ENCODE assay signal across 11 cellular contexts in the genomic region with DNA sequence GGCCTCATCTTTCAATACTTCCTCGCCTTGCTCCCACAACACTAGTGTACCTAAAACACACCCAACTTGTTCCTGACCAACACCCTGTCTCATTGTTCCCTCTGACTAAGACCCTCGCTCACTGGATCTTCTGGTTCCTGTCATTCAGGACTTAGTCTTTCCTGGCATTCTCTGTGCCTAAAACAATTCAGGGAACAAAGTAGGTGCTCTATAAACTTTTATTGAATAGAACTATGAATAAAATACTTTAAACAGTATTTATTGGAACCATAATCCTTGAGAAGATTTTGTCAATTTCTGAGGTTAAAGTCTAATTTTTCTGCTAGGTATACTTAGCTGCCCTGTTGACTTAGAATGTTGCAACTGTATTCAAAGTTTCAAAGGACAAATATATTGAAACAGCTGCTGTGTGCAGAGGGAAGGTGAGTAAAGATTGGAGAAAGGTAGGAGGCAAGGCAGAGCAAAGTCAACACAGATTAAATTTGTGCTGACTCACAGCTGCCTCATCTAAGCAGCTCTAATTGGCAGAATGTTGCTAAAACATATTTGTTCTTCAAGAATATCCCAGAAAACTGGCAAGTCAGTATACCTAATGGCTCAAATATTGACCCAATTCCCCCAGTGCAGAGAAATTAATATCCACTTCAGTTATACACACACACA. TPM values are rescaled to one million over a fixed set of nuclear protein-coding genes. Genes with fewer than 3 reads are reported as not detected.
A peak's percentile ranks its signal among the peaks of the same experiment; 100 is the strongest.
DNase-seq lines count a peak whose midpoint lies in the region; ATAC-seq and TF ChIP-seq lines count a peak whose summit lies in the region.
"Had no signal": no experiment of that assay in that cellular context is flagged by ENCODE, and none has a peak within 500 bp of the region (broad histone marks: within the 10 kb centered on the region; RNA-seq: fewer than 3 reads in every experiment).

No MANE protein-coding gene starts in this region.

- 96 to 98% methylated on average over 2 of the region's 2 CpGs for WGBS in GM23248 (ENCODE audit: low coverage in 1 of 2, low lambda C conversion rate in 2 of 2, missing lambda C conversion rate in 2 of 2), 2 experiments
- 86 to 98% methylated on average over 2 of the region's 2 CpGs for WGBS in endodermal cell (ENCODE audit: insufficient coverage in 1 of 2, insufficient read length in 1 of 2), 2 experiments
- WGBS in spleen, 5 donors: 77 to 90% (median 86%) methylated on average over 2 of the region's 2 CpGs

- peaks cover 35% of the 10 kb centered on the region for H3K4me1 ChIP-seq in GM23248 (ENCODE audit: insufficient read depth)
- peaks cover 15% of the 10 kb centered on the region for H3K4me1 ChIP-seq in endodermal cell (ENCODE audit: control insufficient read depth, insufficient read depth, low read length)
- H3K4me1 ChIP-seq in spleen: no peaks in the 10 kb centered on the region
- H3K4me1 ChIP-seq: psoas muscle had no signal

- H3K4me2 ChIP-seq in GM23248 (ENCODE audit: unreplicated experiment): peak overlapping the region; percentile 22

- peak; percentile 74 for DNase-seq in GM23248
- DNase-seq in NCI-H510A (lab: John Stamatoyannopoulos, UW): peak; percentile 88
- no peak for DNase-seq in endodermal cell
- no peak for DNase-seq in omental fat pad (ENCODE audit: low spot score)
- DNase-seq in spleen: no peak
- DNase-seq in posterior cingulate gyrus: no peak
- no peak for DNase-seq in 8988T
- DNase-seq: KG1, psoas muscle had no signal

- TF ChIP-seq CTCF in endodermal cell (conservative IDR thresholded peaks at IDR 0.05) (no peak), omental fat pad (IDR thresholded peaks at IDR 0.05) (no peak), spleen (IDR thresholded peaks at IDR 0.05 in 8 of 11, conservative IDR thresholded peaks at IDR 0.05 in 3 of 11) (no peak)

- H3K9me3 Mint-ChIP-seq in endodermal cell: no peaks in the 10 kb centered on the region
- H3K9me3 Mint-ChIP-seq: central memory CD8-positive, alpha-beta T cell had no signal

- TF ChIP-seq POLR2A in spleen (IDR thresholded peaks at IDR 0.05): no peak

- H3K9me2 ChIP-seq in GM23248 (ENCODE audit: insufficient read depth): no peaks in the 10 kb centered on the region

- peak overlapping the region; percentile 53 for H3K27ac ChIP-seq in GM23248
- H3K27ac ChIP-seq in endodermal cell (ENCODE audit: low read depth, low read length): no peak overlapping the region
- H3K27ac ChIP-seq in spleen: no peak overlapping the region
- H3K27ac ChIP-seq: psoas muscle had no signal

- H3F3A ChIP-seq in GM23248 (ENCODE audit: insufficient read depth): peaks cover 25% of the 10 kb centered on the region

- H2AFZ ChIP-seq in GM23248: no peak overlapping the region

- intact Hi-C loops in spleen (cut with DNase I; ENCODE audit: low total_unique reads) (no loop called here), posterior cingulate gyrus (cut with DNase I) (no loop called here)

- H3K27me3 ChIP-seq in GM23248 (replicated peaks; ENCODE audit: insufficient read depth) (no peaks in the 10 kb centered on the region), endodermal cell (ENCODE audit: control insufficient read depth, insufficient read depth, low read length, poor library complexity, severe bottlenecking) (no peaks in the 10 kb centered on the region), spleen (replicated peaks in 1 of 7) (no peaks in the 10 kb centered on the region)

- H3K9me3 ChIP-seq in GM23248 (ENCODE audit: low read depth): no peaks in the 10 kb centered on the region
- H3K9me3 ChIP-seq in endodermal cell (ENCODE audit: control insufficient read depth, low read length): no peaks in the 10 kb centered on the region
- H3K9me3 ChIP-seq in spleen: no peaks in the 10 kb centered on the region
- H3K9me3 ChIP-seq: psoas muscle had no signal

- H3K36me3 ChIP-seq in GM23248 (ENCODE audit: low read depth) (no peaks in the 10 kb centered on the region), endodermal cell (ENCODE audit: control insufficient read depth, insufficient read depth, low read length) (no peaks in the 10 kb centered on the region), spleen (no peaks in the 10 kb centered on the region)

- H3K4me1 Mint-ChIP-seq in endodermal cell: peaks cover 35% of the 10 kb centered on the region
- H3K4me1 Mint-ChIP-seq: central memory CD8-positive, alpha-beta T cell had no signal

- H4K20me1 ChIP-seq in GM23248 (ENCODE audit: insufficient read depth): no peaks in the 10 kb centered on the region

- ATAC-seq in omental fat pad (ENCODE audit: low FRiP score): peak; percentile 78
- ATAC-seq in HG02763 (IDR thresholded peaks at IDR 0.05; ENCODE audit: unreplicated experiment): no peak

- no peak overlapping the region for H3K4me3 Mint-ChIP-seq in endodermal cell
- H3K4me3 Mint-ChIP-seq: central memory CD8-positive, alpha-beta T cell had no signal

- no peaks in the 10 kb centered on the region for H3K79me2 ChIP-seq in GM23248 (ENCODE audit: insufficient read depth)

- H3K9ac ChIP-seq in GM23248: no peak overlapping the region
- H3K9ac ChIP-seq in endodermal cell (ENCODE audit: extremely low read depth, low read length, poor library complexity, severe bottlenecking): no peak overlapping the region

- H3K36me3 Mint-ChIP-seq in endodermal cell (ENCODE audit: low read depth): no peaks in the 10 kb centered on the region

- H3K27ac Mint-ChIP-seq in endodermal cell: peak overlapping the region; percentile 76

- in situ Hi-C loops in GM23248 (cut with MboI): no loop called here

- H3K4me3 ChIP-seq in GM23248 (no peak overlapping the region), endodermal cell (ENCODE audit: low read length) (no peak overlapping the region), spleen (no peak overlapping the region)
- H3K4me3 ChIP-seq: psoas muscle had no signal

- no peaks in the 10 kb centered on the region for H3K27me3 Mint-ChIP-seq in endodermal cell (ENCODE audit: insufficient read depth)

RNA-seq across cellular contexts. Expression of gene GSTA2, which starts 37.6 kb away (rescaled TPM):
- total RNA-seq in GM23248 (2014; rRNA removed; shearing (Covaris generic)): 0.11 TPM in 1 of 2 replicates, not detected in the other
- polyA plus RNA-seq in GM23248 (2016; fragmentation: Nextera tagmentation; extraction: Ambion mirVana): 0.51 TPM in 1 of 2 replicates, not detected in the other
- 1 to 10 TPM; 1.6 to 5.0 TPM for total RNA-seq in endodermal cell
- polyA plus RNA-seq in endodermal cell (2013, experiment 1 of 2): 1.8 TPM
- 0.79 TPM for polyA plus RNA-seq in endodermal cell (2013, experiment 2 of 2)
- not detected for total RNA-seq in omental fat pad
- not detected for total RNA-seq in spleen
- not detected for polyA plus RNA-seq in spleen
- total RNA-seq: psoas muscle had no signal

RNA-seq across cellular contexts. Expression of gene TMEM14A, which starts 54.7 kb away (rescaled TPM):
- 64.0 and 68.4 TPM in 2 replicates for total RNA-seq in GM23248 (2014; rRNA removed; shearing (Covaris generic))
- polyA plus RNA-seq in GM23248 (2016; fragmentation: Nextera tagmentation; extraction: Ambion mirVana): 95.1 and 96.0 TPM in 2 replicates
- total RNA-seq in endodermal cell: 10 to 100 TPM in 1 of 2 donors, 1 to 10 TPM in 1; 9.2 to 12.6 TPM
- 32.7 TPM for polyA plus RNA-seq in endodermal cell (2013, experiment 1 of 2)
- 30.0 TPM for polyA plus RNA-seq in endodermal cell (2013, experiment 2 of 2)
- 10 to 100 TPM; 22.3 to 46.6 (median 26.7) TPM for total RNA-seq in omental fat pad
- total RNA-seq in spleen: 10 to 100 TPM in 4 of 7 donors, 1 to 10 TPM in 3; 7.5 to 16.0 (median 11.0) TPM
- polyA plus RNA-seq in spleen: 10 to 100 TPM; 15.0 to 20.3 (median 16.6) TPM

Comparison
In these comparisons a context has a peak if more than half of its experiments do, and no peak if none do; other contexts are left out.
1. DNase-seq: peak in GM23248 (single experiment) and NCI-H510A (single experiment); none in endodermal cell (single experiment), omental fat pad (single experiment), spleen (single experiment), posterior cingulate gyrus (0 of 10) and 8988T (single experiment).